ENCODE assay signal across 20 cellular contexts in genomic region chr3:129575233-129575986, GRCh38. TPM values are rescaled to one million over a fixed set of nuclear protein-coding genes. Genes with fewer than 3 reads are reported as not detected.
A peak's percentile ranks its signal among the peaks of the same experiment; 100 is the strongest.
DNase-seq lines count a peak whose midpoint lies in the region; ATAC-seq and TF ChIP-seq lines count a peak whose summit lies in the region.
"Had no signal": no experiment of that assay in that cellular context is flagged by ENCODE, and none has a peak within 500 bp of the region (broad histone marks: within the 10 kb centered on the region; RNA-seq: fewer than 3 reads in every experiment).

No MANE protein-coding gene starts in this region.

- no peak overlapping the region for H2BK20ac ChIP-seq in H9 (ENCODE audit: low read depth, low read length, poor library complexity, severe bottlenecking)

- peaks cover 64 to 97% (median 85%) of the 10 kb centered on the region in 10 experiments for H3K4me1 ChIP-seq in BLaER1 treated with 17β-estradiol and CSF1 and Interleukin-3, amounts not matched to agents 10 nM and 100 nM
- H3K4me1 ChIP-seq in H9 (ENCODE audit: insufficient read depth, low read length) = no peaks in the 10 kb centered on the region
- no peaks in the 10 kb centered on the region for H3K4me1 ChIP-seq in psoas muscle

- no peak overlapping the region for H2AK5ac ChIP-seq in H9 (ENCODE audit: insufficient read length, low read length)

- H3K79me2 ChIP-seq in H9 (ENCODE audit: insufficient read depth, low read length) = no peaks in the 10 kb centered on the region

- H3K56ac ChIP-seq in H9 (ENCODE audit: insufficient read length, low read depth, low read length) = no peak overlapping the region

- intact Hi-C loops in psoas muscle (cut with DNase I) = no loop called here

- H3K9ac ChIP-seq in BLaER1 treated with 17β-estradiol and CSF1 and Interleukin-3, amounts not matched to agents 10 nM and 100 nM = peak overlapping the region; percentile 57 to 91 (median 82)
- H3K9ac ChIP-seq in H9 (ENCODE audit: extremely low read depth, insufficient read length, low read length) = no peak overlapping the region
- H3K9ac ChIP-seq: neural progenitor cell had no signal

- WGBS in H9 (ENCODE audit: extremely low coverage, insufficient read length, low lambda C conversion rate) = no CpG with 5 or more reads among the region's 19 CpGs
- WGBS in psoas muscle, 3 donors = 77 to 86% (median 83%) methylated on average over 19 of the region's 19 CpGs

- H3K36me3 ChIP-seq in BLaER1 treated with 17β-estradiol and CSF1 and Interleukin-3, amounts not matched to agents 10 nM and 100 nM = peaks cover 42 to 92% (median 53%) of the 10 kb centered on the region in 11 experiments
- H3K36me3 ChIP-seq in brain microvascular endothelial cell (replicated peaks) = peaks cover 56% of the 10 kb centered on the region
- H3K36me3 ChIP-seq in psoas muscle (ENCODE audit: insufficient read depth in 1 of 2, low read depth in 1 of 2) = peaks cover 0 to 34% of the 10 kb centered on the region in 2 donors
- H3K36me3 ChIP-seq: neural progenitor cell, uterus had no signal

- no peak overlapping the region for H4K5ac ChIP-seq in H9 (ENCODE audit: insufficient read length, low read depth, low read length)

- peak; percentile 24; the same call in 1 of the 3 replicates for TF ChIP-seq CTCF in H9 (conservative IDR thresholded peaks at IDR 0.05)
- TF ChIP-seq CTCF in brain microvascular endothelial cell (IDR thresholded peaks at IDR 0.05; ENCODE audit: low read depth, low read length, missing control alignments) = peak; percentile 40
- no peak for TF ChIP-seq CTCF in psoas muscle (IDR thresholded peaks at IDR 0.05)

- no peak overlapping the region for H2BK12ac ChIP-seq in H9 (ENCODE audit: insufficient read length, low read depth, low read length)

- peaks cover 0 to 4% (median 2%) of the 10 kb centered on the region in 3 experiments; a peak in 1 of 7 replicates for H3K36me3 Mint-ChIP-seq in H9 (ENCODE audit: insufficient read depth in 1 of 3, low read depth in 3 of 3)
- H3K36me3 Mint-ChIP-seq in naive thymus-derived CD8-positive, alpha-beta T cell = no peaks in the 10 kb centered on the region
- H3K36me3 Mint-ChIP-seq: activated naive CD4-positive, alpha-beta T cell treated with anti-CD3 and anti-CD28 coated beads, Interleukin-2, amount 50 U/mL, for 72 hours; neural progenitor cell had no signal

- H2AFZ ChIP-seq in H9 (ENCODE audit: low read length) = no peak overlapping the region
- H2AFZ ChIP-seq: neural progenitor cell had no signal

- H3K9me3 Mint-ChIP-seq in H9 = no peaks in the 10 kb centered on the region
- no peaks in the 10 kb centered on the region for H3K9me3 Mint-ChIP-seq in naive thymus-derived CD8-positive, alpha-beta T cell
- H3K9me3 Mint-ChIP-seq: activated naive CD4-positive, alpha-beta T cell treated with anti-CD3 and anti-CD28 coated beads, Interleukin-2, amount 50 U/mL, for 72 hours; neural progenitor cell; stimulated activated naive CD8-positive, alpha-beta T cell treated with anti-CD3 and anti-CD28 coated beads, Interleukin-15, amount 100 ng/mL, for 72 hours had no signal

- no peaks in the 10 kb centered on the region for H3K79me1 ChIP-seq in H9 (ENCODE audit: insufficient read depth, low read depth, low read length, poor library complexity, severe bottlenecking)

- H3K14ac ChIP-seq in H9 (ENCODE audit: insufficient read depth, low read length) = no peak overlapping the region; the same call in 1 of the 2 replicates

- H2BK5ac ChIP-seq in H9 (ENCODE audit: insufficient read length, low read length) = no peak overlapping the region

- peak overlapping the region; percentile 80 to 97 (median 93); a peak in 21 of 22 replicates for H3K27ac ChIP-seq in BLaER1 treated with 17β-estradiol and CSF1 and Interleukin-3, amounts not matched to agents 10 nM and 100 nM
- H3K27ac ChIP-seq in H9 (ENCODE audit: insufficient read length, low read depth, low read length) (no peak overlapping the region), brain microvascular endothelial cell (no peak overlapping the region), psoas muscle (no peak overlapping the region)
- H3K27ac ChIP-seq: neural progenitor cell had no signal

- H3K4me1 Mint-ChIP-seq in H9 = peaks cover 17 to 20% of the 10 kb centered on the region in 2 experiments
- H3K4me1 Mint-ChIP-seq in naive thymus-derived CD8-positive, alpha-beta T cell = peaks cover 23 to 50% (median 40%) of the 10 kb centered on the region in 4 donors

- POLR2A ChIA-PET in naive thymus-derived CD8-positive, alpha-beta T cell (lab: Charles Lee) = interaction anchor here (2.6 to 4.1 kb wide), 4 partner anchors 9 to 29 kb away, joined by 10 to 42 read pairs (median 18); partner anchors contain the start of gene PLXND1

- no peak overlapping the region for H3K23ac ChIP-seq in H9 (ENCODE audit: insufficient read length, low read depth, low read length)

- no peaks in the 10 kb centered on the region for H3K23me2 ChIP-seq in H9 (ENCODE audit: insufficient read length, low read depth, low read length, poor library complexity, severe bottlenecking)

- no peak overlapping the region for H3K4ac ChIP-seq in H9 (ENCODE audit: low read depth, low read length)

- peak overlapping the region; percentile 80 to 98 (median 88) for H3K4me2 ChIP-seq in BLaER1 treated with 17β-estradiol and CSF1 and Interleukin-3, amounts not matched to agents 10 nM and 100 nM
- H3K4me2 ChIP-seq in H9 (ENCODE audit: insufficient read depth, insufficient read length, low read length) = no peak overlapping the region
- H3K4me2 ChIP-seq: neural progenitor cell had no signal

- no peak overlapping the region for H4K8ac ChIP-seq in H9 (replicated peaks; ENCODE audit: insufficient read length, low read depth, low read length)

- no peak overlapping the region for H3K4me3 Mint-ChIP-seq in H9
- H3K4me3 Mint-ChIP-seq in naive thymus-derived CD8-positive, alpha-beta T cell = peak overlapping the region in 2 of 10 donors; percentile 26 to 72
- H3K4me3 Mint-ChIP-seq: stimulated activated naive CD8-positive, alpha-beta T cell treated with anti-CD3 and anti-CD28 coated beads, Interleukin-15, amount 100 ng/mL, for 72 hours had no signal

- no peak overlapping the region for H4K91ac ChIP-seq in H9 (ENCODE audit: insufficient read length, low read depth, low read length)

- H2BK120ac ChIP-seq in H9 (ENCODE audit: low read depth, low read length, poor library complexity, severe bottlenecking) = no peak overlapping the region

- in situ Hi-C loops in brain microvascular endothelial cell (cut with HindIII; ENCODE audit: low pct_ligation_motif_present, low sequenced_read_pairs) = no loop called here

- H3K18ac ChIP-seq in H9 (ENCODE audit: insufficient read length, low read depth, low read length) = no peak overlapping the region

- no peak overlapping the region for H2BK15ac ChIP-seq in H9 (ENCODE audit: low read depth, low read length)

- no peaks in the 10 kb centered on the region for H3K27me3 ChIP-seq in BLaER1 treated with 17β-estradiol and CSF1 and Interleukin-3, amounts not matched to agents 10 nM and 100 nM
- H3K27me3 ChIP-seq in H9 (ENCODE audit: insufficient read depth, low read length) (no peaks in the 10 kb centered on the region), brain microvascular endothelial cell (replicated peaks) (no peaks in the 10 kb centered on the region), psoas muscle (ENCODE audit: insufficient read depth in 3 of 3, low read length in 2 of 3) (no peaks in the 10 kb centered on the region)
- H3K27me3 ChIP-seq: body of pancreas, esophagus squamous epithelium, neural progenitor cell, uterus had no signal

- H3K9me3 ChIP-seq in BLaER1 treated with 17β-estradiol and CSF1 and Interleukin-3, amounts not matched to agents 10 nM and 100 nM (replicated peaks in 1 of 11) = no peaks in the 10 kb centered on the region
- H3K9me3 ChIP-seq in H9 (ENCODE audit: control insufficient read depth, low read depth, low read length) (no peaks in the 10 kb centered on the region), psoas muscle (no peaks in the 10 kb centered on the region)
- H3K9me3 ChIP-seq: body of pancreas, esophagus squamous epithelium, uterus had no signal

- H4K20me1 ChIP-seq in BLaER1 treated with 17β-estradiol and CSF1 and Interleukin-3, amounts not matched to agents 10 nM and 100 nM = peaks cover 0 to 52% (median 0%) of the 10 kb centered on the region in 11 experiments; a peak in 7 of 22 replicates
- H4K20me1 ChIP-seq in H9 (ENCODE audit: control insufficient read depth, insufficient read depth, insufficient read length) = no peaks in the 10 kb centered on the region

- ATAC-seq in naive thymus-derived CD8-positive, alpha-beta T cell = no peak
- ATAC-seq in psoas muscle = no peak
- ATAC-seq: activated naive CD4-positive, alpha-beta T cell treated with anti-CD3 and anti-CD28 coated beads, Interleukin-2, amount 50 U/mL, for 72 hours; body of pancreas; stimulated activated naive CD8-positive, alpha-beta T cell treated with anti-CD3 and anti-CD28 coated beads, Interleukin-15, amount 100 ng/mL, for 72 hours had no signal

- no peak overlapping the region; a peak in 1 of 7 replicates for H3K27ac Mint-ChIP-seq in H9
- peak overlapping the region in 9 of 10 donors; percentile 33 to 97 (median 94) for H3K27ac Mint-ChIP-seq in naive thymus-derived CD8-positive, alpha-beta T cell
- H3K27ac Mint-ChIP-seq: activated naive CD4-positive, alpha-beta T cell treated with anti-CD3 and anti-CD28 coated beads, Interleukin-2, amount 50 U/mL, for 72 hours; neural progenitor cell had no signal

- H3K4me3 ChIP-seq in BLaER1 treated with 17β-estradiol and CSF1 and Interleukin-3, amounts not matched to agents 10 nM and 100 nM = peak overlapping the region in 2 of 10 experiments; percentile 22 to 69; a peak in 3 of 20 replicates
- no peak overlapping the region for H3K4me3 ChIP-seq in brain microvascular endothelial cell (ENCODE audit: low read depth, low read length)
- H3K4me3 ChIP-seq in psoas muscle = no peak overlapping the region
- H3K4me3 ChIP-seq: body of pancreas, esophagus squamous epithelium, neural progenitor cell, uterus had no signal

- DNase-seq in H9 = no peak
- DNase-seq in brain microvascular endothelial cell = no peak
- no peak for DNase-seq in naive thymus-derived CD8-positive, alpha-beta T cell
- DNase-seq in medulla oblongata (ENCODE audit: extremely low spot score) = no peak
- no peak for DNase-seq in psoas muscle
- no peak for DNase-seq in NCI-H2196 treated with DMSO at 0.1 percent for 48 hours (lab: John Stamatoyannopoulos, UW; ENCODE audit: unreplicated experiment)
- DNase-seq in inferior parietal cortex (ENCODE audit: extremely low spot score) = no peak
- DNase-seq: activated CD4-positive, alpha-beta T cell treated with anti-CD3 and anti-CD28 coated beads, Interleukin-2, amount 50 U/mL, for 4 hours; body of pancreas; esophagus squamous epithelium; GOT3; mammary epithelial cell; NCI-H2081; stimulated activated CD4-positive, alpha-beta T cell treated with anti-CD3 and anti-CD28 coated beads, Interleukin-15, amount 100 ng/mL, for 24 hours; stimulated activated naive CD8-positive, alpha-beta T cell treated with anti-CD3 and anti-CD28 coated beads, Interleukin-15, amount 100 ng/mL, for 72 hours; uterus had no signal

- no peaks in the 10 kb centered on the region for H3K27me3 Mint-ChIP-seq in H9 (ENCODE audit: low read depth)
- H3K27me3 Mint-ChIP-seq in naive thymus-derived CD8-positive, alpha-beta T cell = peaks cover 0 to 2% (median 0%) of the 10 kb centered on the region in 5 donors
- H3K27me3 Mint-ChIP-seq: stimulated activated naive CD8-positive, alpha-beta T cell treated with anti-CD3 and anti-CD28 coated beads, Interleukin-15, amount 100 ng/mL, for 72 hours had no signal

- no peak overlapping the region for H3T11ph ChIP-seq in H9 (ENCODE audit: low read length)

RNA-seq across cellular contexts. Expression of gene PLXND1, which starts 31.1 kb away (rescaled TPM):
- 48.4 and 50.9 TPM in 2 replicates for total RNA-seq in H9 (2021)
- total RNA-seq in naive thymus-derived CD8-positive, alpha-beta T cell = 10 to 100 TPM in 1 of 2 experiments, 1 to 10 TPM in 1; 7.4 to 11.3 TPM
- 1 to 10 TPM in 1 of 3 donors, under 1 TPM in 2; 0.25 to 1.2 (median 0.30) TPM for polyA plus RNA-seq in naive thymus-derived CD8-positive, alpha-beta T cell
- total RNA-seq in psoas muscle = 10 to 100 TPM; 28.2 to 49.9 (median 31.9) TPM
- 10 to 100 TPM; 15.5 to 24.0 (median 20.7) TPM for polyA plus RNA-seq in psoas muscle

RNA-seq across cellular contexts. Expression of gene H1-8, which starts 32.4 kb away (rescaled TPM):
- total RNA-seq in H9 (2021) (not detected in 2 replicates), psoas muscle (not detected)
- not detected for total RNA-seq in naive thymus-derived CD8-positive, alpha-beta T cell
- not detected for polyA plus RNA-seq in naive thymus-derived CD8-positive, alpha-beta T cell
- polyA plus RNA-seq in psoas muscle = not detected
- total RNA-seq: activated naive CD4-positive, alpha-beta T cell treated with anti-CD3 and anti-CD28 coated beads, Interleukin-2, amount 50 U/mL, for 72 hours; body of pancreas; dermis microvascular lymphatic vessel endothelial cell; esophagus squamous epithelium; mammary epithelial cell; uterus had no signal
- polyA plus RNA-seq: mammary epithelial cell had no signal

RNA-seq across cellular contexts. Expression of gene RHO, which starts 47.0 kb away (rescaled TPM):
- not detected in 2 replicates for total RNA-seq in H9 (2021)
- under 1 TPM in 1 of 2 experiments, not detected in 1; 0.13 TPM for total RNA-seq in naive thymus-derived CD8-positive, alpha-beta T cell
- not detected for polyA plus RNA-seq in naive thymus-derived CD8-positive, alpha-beta T cell
- total RNA-seq in psoas muscle = not detected
- polyA plus RNA-seq in psoas muscle = under 1 TPM in 1 of 3 donors, not detected in 2; 0.01 TPM
- total RNA-seq: activated naive CD4-positive, alpha-beta T cell treated with anti-CD3 and anti-CD28 coated beads, Interleukin-2, amount 50 U/mL, for 72 hours; body of pancreas; dermis microvascular lymphatic vessel endothelial cell; esophagus squamous epithelium; mammary epithelial cell had no signal
- polyA plus RNA-seq: mammary epithelial cell had no signal

Comparison
In these comparisons a context has a peak if more than half of its experiments do, and no peak if none do; other contexts are left out.
1. H3K27ac ChIP-seq: peak in BLaER1 treated with 17β-estradiol and CSF1 and Interleukin-3, amounts not matched to agents 10 nM and 100 nM (11 of 11); none in H9 (single experiment), brain microvascular endothelial cell (single experiment) and psoas muscle (single experiment).
2. H3K27ac Mint-ChIP-seq: peak in naive thymus-derived CD8-positive, alpha-beta T cell (9 of 10); none in H9 (0 of 3).